ENCODE assay signal across 1 cellular context in genomic region chr4:26867914-26868684, GRCh38.
TF ChIP-seq lines count a peak whose summit lies in the region.

No MANE protein-coding gene starts in this region.

TF ChIP-seq in K562, 482 proteins besides CTCF, POLR2A, EP300 and RAD21 (continued from another document):
- TF ChIP-seq, protein P1, sequence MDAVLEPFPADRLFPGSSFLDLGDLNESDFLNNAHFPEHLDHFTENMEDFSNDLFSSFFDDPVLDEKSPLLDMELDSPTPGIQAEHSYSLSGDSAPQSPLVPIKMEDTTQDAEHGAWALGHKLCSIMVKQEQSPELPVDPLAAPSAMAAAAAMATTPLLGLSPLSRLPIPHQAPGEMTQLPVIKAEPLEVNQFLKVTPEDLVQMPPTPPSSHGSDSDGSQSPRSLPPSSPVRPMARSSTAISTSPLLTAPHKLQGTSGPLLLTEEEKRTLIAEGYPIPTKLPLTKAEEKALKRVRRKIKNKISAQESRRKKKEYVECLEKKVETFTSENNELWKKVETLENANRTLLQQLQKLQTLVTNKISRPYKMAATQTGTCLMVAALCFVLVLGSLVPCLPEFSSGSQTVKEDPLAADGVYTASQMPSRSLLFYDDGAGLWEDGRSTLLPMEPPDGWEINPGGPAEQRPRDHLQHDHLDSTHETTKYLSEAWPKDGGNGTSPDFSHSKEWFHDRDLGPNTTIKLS (IDR thresholded peaks at IDR 0.05; ENCODE audit: borderline replicate concordance, low read depth), result no peak
- peak; percentile 50; the same call in 1 of the 2 replicates for TF ChIP-seq ZNF316 (IDR thresholded peaks at IDR 0.05)
- 0 out of 2 replicates have a peak, but pooled peaks have one; percentile 41 for TF ChIP-seq ARID3A (IDR thresholded peaks at IDR 0.05; ENCODE audit: borderline replicate concordance, low read depth, low read length)
- 0 out of 2 replicates have a peak, but pooled peaks have one; percentile 38 for TF ChIP-seq C11orf30 (IDR thresholded peaks at IDR 0.05; ENCODE audit: low read depth)
- TF ChIP-seq STAT6 (CRISPR knock-in tag; IDR thresholded peaks at IDR 0.05), result no peak
